Comparison of ENCODE assay signal across 9 cellular contexts in the genomic region with DNA sequence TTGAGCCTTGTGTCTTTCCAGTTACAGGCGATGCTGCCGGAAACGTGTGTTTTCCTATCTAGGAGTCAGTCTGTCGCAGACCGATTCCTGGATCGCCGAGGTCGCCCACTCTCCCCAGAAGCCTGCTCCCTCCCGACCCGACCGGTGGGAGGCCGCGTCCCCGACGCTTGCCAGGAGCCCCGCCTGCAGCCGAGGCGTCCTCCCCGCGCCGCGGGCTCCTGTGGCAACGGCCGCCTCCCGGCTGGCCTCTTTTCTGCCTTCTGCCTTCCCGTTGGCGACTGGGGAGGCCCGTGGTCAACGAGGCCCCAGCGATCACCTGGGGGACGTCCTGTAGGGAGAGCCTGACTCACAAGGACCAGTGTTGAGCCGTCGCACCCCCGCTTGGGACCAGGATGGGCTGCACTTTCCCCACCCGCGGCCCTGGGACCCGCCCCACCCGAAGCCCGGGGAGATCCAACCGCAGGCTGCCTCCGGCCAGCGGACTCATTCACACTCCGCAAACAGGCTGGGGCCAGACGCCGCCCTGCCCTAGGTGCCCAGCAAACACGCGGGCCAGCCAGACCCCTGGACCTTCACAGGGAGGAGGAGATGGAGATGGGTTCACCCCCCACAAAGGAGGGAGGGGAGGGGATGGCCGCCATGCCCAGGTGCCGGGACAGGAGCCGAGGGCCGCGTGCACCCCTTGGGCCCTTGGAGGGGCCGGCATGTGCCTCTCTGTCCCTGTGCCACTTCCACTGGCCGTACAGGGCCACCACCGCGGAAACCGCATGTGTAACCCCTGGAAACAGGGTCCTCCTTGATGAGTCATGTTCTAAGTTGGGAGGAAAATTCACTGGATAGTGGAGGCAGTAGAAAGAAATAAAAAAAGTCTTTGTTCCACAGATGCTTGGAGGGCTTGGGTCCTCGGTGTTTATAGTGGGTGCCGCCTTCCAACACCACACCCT. TPM values are rescaled to one million over a fixed set of nuclear protein-coding genes. Genes with fewer than 3 reads are reported as not detected.
DNase-seq lines count a peak whose midpoint lies in the region; ATAC-seq, FAIRE-seq and TF ChIP-seq lines count a peak whose summit lies in the region.
"Had no signal": no experiment of that assay in that cellular context is flagged by ENCODE, and none has a peak within 500 bp of the region (broad histone marks: within the 10 kb centered on the region; RNA-seq: fewer than 3 reads in every experiment).

No MANE protein-coding gene starts in this region.

- no peak for TF ChIP-seq POLR2A in breast epithelium (IDR thresholded peaks at IDR 0.05)

- FAIRE-seq in small intestine (lab: Jason Lieb, UNC) = no peak
- FAIRE-seq: G401.6 had no signal

- H3K9me3 ChIP-seq in breast epithelium (no peaks in the 10 kb centered on the region), small intestine (ENCODE audit: control insufficient read depth, low read depth) (no peaks in the 10 kb centered on the region)

- DNase-seq in NCI-H345 (lab: John Stamatoyannopoulos, UW) (peak; percentile 33), NCI-H345 treated with DMSO at 0.1 percent for 48 hours (lab: John Stamatoyannopoulos, UW; ENCODE audit: unreplicated experiment) (no peak), MV-4-11 (lab: John Stamatoyannopoulos, UW) (peak; percentile 3), breast epithelium (ENCODE audit: low spot score in 2 of 2) (peak; percentile 30 to 56), iris pigment epithelial cell (ENCODE audit: low read depth) (peak; percentile 60), small intestine (no peak)

- H3K27ac ChIP-seq in breast epithelium = peak overlapping the region; percentile 83 to 99
- peak overlapping the region; percentile 43 to 91 for H3K27ac ChIP-seq in small intestine (ENCODE audit: low read depth in 1 of 2, low read length in 1 of 2)

- H3K27me3 ChIP-seq in breast epithelium (no peaks in the 10 kb centered on the region), small intestine (ENCODE audit: control insufficient read depth in 2 of 2, insufficient read depth in 2 of 2, low read length in 2 of 2) (peaks cover 3 to 10% of the 10 kb centered on the region in 2 donors)

- H3K4me3 ChIP-seq in breast epithelium (peak overlapping the region; percentile 49 to 83 (median 60)), small intestine (ENCODE audit: low read depth in 1 of 2, low read length in 2 of 2) (peak overlapping the region; percentile 23 to 49)

- H3K4me1 ChIP-seq in breast epithelium (peaks cover 16 to 23% of the 10 kb centered on the region in 2 donors), small intestine (ENCODE audit: control insufficient read depth in 2 of 2, insufficient read depth in 1 of 2, low read depth in 1 of 2, low read length in 1 of 2) (peaks cover 0 to 2% of the 10 kb centered on the region in 2 donors)

- H3K36me3 ChIP-seq in breast epithelium (no peaks in the 10 kb centered on the region), small intestine (ENCODE audit: control insufficient read depth in 2 of 2, insufficient read depth in 2 of 2, low read length in 2 of 2) (no peaks in the 10 kb centered on the region)

- TF ChIP-seq CTCF in breast epithelium (IDR thresholded peaks at IDR 0.05) = no peak

- ATAC-seq in GM19452 (IDR thresholded peaks at IDR 0.05; ENCODE audit: unreplicated experiment) (no peak), HG02610 (IDR thresholded peaks at IDR 0.05; ENCODE audit: unreplicated experiment) (no peak)

- intact Hi-C loops in breast epithelium (cut with DNase I; ENCODE audit: low total_unique reads) = no loop called here

- WGBS in small intestine, 3 donors = 2 to 3% (median 3%) methylated on average over 48 to 59 of the region's 59 CpGs

RNA-seq across cellular contexts. Expression of a gene that starts 7.2 kb away (rescaled TPM):
- total RNA-seq in breast epithelium = 100 to 1,000 TPM; 137 to 527 (median 201) TPM
- polyA plus RNA-seq in small intestine = 10 to 100 TPM in 1 of 3 donors, 1 to 10 TPM in 2; 6.0 to 85.7 (median 9.7) TPM

Comparison
In these comparisons a context has a peak if more than half of its experiments do, and no peak if none do; other contexts are left out.
1. DNase-seq: peak in NCI-H345 (single experiment), MV-4-11 (single experiment), breast epithelium (2 of 2) and iris pigment epithelial cell (single experiment); none in NCI-H345 treated with DMSO at 0.1 percent for 48 hours (single experiment) and small intestine (single experiment).